ENCODE assay signal across 11 cellular contexts in genomic region chr11:47189100-47189834, GRCh38. TPM values are rescaled to one million over a fixed set of nuclear protein-coding genes. Genes with fewer than 3 reads are reported as not detected.
A peak's percentile ranks its signal among the peaks of the same experiment; 100 is the strongest.
DNase-seq lines count a peak whose midpoint lies in the region; ATAC-seq and TF ChIP-seq lines count a peak whose summit lies in the region.
"Had no signal": no experiment of that assay in that cellular context is flagged by ENCODE, and none has a peak within 500 bp of the region (broad histone marks: within the 10 kb centered on the region; RNA-seq: fewer than 3 reads in every experiment).

No MANE protein-coding gene starts in this region.

- peak overlapping the region; percentile 4; the same call in 1 of the 2 replicates for H3K4ac ChIP-seq in IMR-90 (ENCODE audit: low read depth, low read length)
- peak overlapping the region in 1 of 2 experiments; percentile 28 for H3K4ac ChIP-seq in mesenchymal stem cell (ENCODE audit: low read depth in 1 of 2, low read length in 2 of 2)

- CTCF ChIA-PET in IMR-90 (lab: Yijun Ruan, JAX) = interaction anchor here (0.6 kb wide), 2 partner anchors 26 to 497 kb away, joined by 4 to 6 read pairs; partner anchors contain the start of gene DDB2

- H2BK12ac ChIP-seq in mesenchymal stem cell (ENCODE audit: low read length in 2 of 2) = no peak overlapping the region

- no peak overlapping the region; the same call in 1 of the 2 replicates for H2BK20ac ChIP-seq in IMR-90 (ENCODE audit: low read depth, low read length)

- H3K9me3 ChIP-seq in IMR-90 (ENCODE audit: control insufficient read depth, insufficient read depth, low read length) (no peaks in the 10 kb centered on the region), mesenchymal stem cell (ENCODE audit: control insufficient read depth, low read length) (no peaks in the 10 kb centered on the region)

- no peak overlapping the region for H3K27ac Mint-ChIP-seq in activated T-cell treated with anti-CD3 and anti-CD28 coated beads, Interleukin-2, amount 50 U/mL, for 24 hours
- H3K27ac Mint-ChIP-seq: activated naive CD8-positive, alpha-beta T cell treated with anti-CD3 and anti-CD28 coated beads for 36 hours had no signal

- H3K9me1 ChIP-seq in IMR-90 (ENCODE audit: insufficient read depth, low read length) = no peaks in the 10 kb centered on the region

- H3K36me3 ChIP-seq in ACC112 (ENCODE audit: insufficient read depth, low read length) (no peaks in the 10 kb centered on the region), IMR-90 (ENCODE audit: control insufficient read depth, insufficient read depth, low read length) (no peaks in the 10 kb centered on the region), mesenchymal stem cell (ENCODE audit: control insufficient read depth in 1 of 2, insufficient read depth in 2 of 2, low read depth in 1 of 2, low read length in 2 of 2) (peaks cover 0 to 1% of the 10 kb centered on the region in 2 experiments)

- TF ChIP-seq RAD21 in IMR-90 (IDR thresholded peaks at IDR 0.05; ENCODE audit: low read length) = no peak

- H4K91ac ChIP-seq in IMR-90 (ENCODE audit: insufficient read depth, low read depth, low read length) (no peak overlapping the region), mesenchymal stem cell (ENCODE audit: low read length) (no peak overlapping the region)

- peaks cover 34% of the 10 kb centered on the region for H3K27me3 Mint-ChIP-seq in activated T-cell treated with anti-CD3 and anti-CD28 coated beads, Interleukin-2, amount 50 U/mL, for 24 hours

- H2AK5ac ChIP-seq in IMR-90 (ENCODE audit: low read depth, low read length) (peak overlapping the region; percentile 23; the same call in 1 of the 2 replicates), mesenchymal stem cell (ENCODE audit: low read length, severe bottlenecking) (no peak overlapping the region)

- H3K4me3 ChIP-seq in ACC112 (ENCODE audit: low read depth, low read length) (peak overlapping the region; percentile 43; the same call in 1 of the 2 replicates), IMR-90 (ENCODE audit: insufficient read depth, low read depth, low read length) (no peak overlapping the region), mesenchymal stem cell (ENCODE audit: insufficient read depth in 1 of 2, low read depth in 1 of 2, low read length in 2 of 2) (no peak overlapping the region)

- no TSS peak for BruUV-seq in IMR-90 (replicated peaks; lab: Mats Ljungman, UMichigan)

- H3K27me3 ChIP-seq in ACC112 (ENCODE audit: insufficient read depth, low read length) (no peaks in the 10 kb centered on the region), IMR-90 (ENCODE audit: control insufficient read depth, insufficient read depth, low read length) (no peaks in the 10 kb centered on the region), mesenchymal stem cell (ENCODE audit: control insufficient read depth in 1 of 2, insufficient read depth in 1 of 2, low read length in 2 of 2) (no peaks in the 10 kb centered on the region)

- TF ChIP-seq POLR2A in IMR-90 (IDR thresholded peaks at IDR 0.05; ENCODE audit: low read depth, low read length) = no peak

- POLR2A ChIA-PET in IMR-90 (lab: Charles Lee; ENCODE audit: unreplicated experiment) = no interaction called here

- H3K56ac ChIP-seq in IMR-90 (ENCODE audit: extremely low read depth, insufficient read depth, low read length) = no peak overlapping the region

- H3K4me2 ChIP-seq in IMR-90 (ENCODE audit: low read depth, low read length) (peak overlapping the region; percentile 16; the same call in 1 of the 2 replicates), mesenchymal stem cell (ENCODE audit: low read length, poor library complexity, severe bottlenecking) (no peak overlapping the region)

- in situ Hi-C loops in IMR-90 (cut with MboI; ENCODE audit: low sequenced_read_pairs) = no loop called here

- no peak for TF ChIP-seq CTCF in IMR-90 (conservative IDR thresholded peaks at IDR 0.05; ENCODE audit: low read depth, low read length)

- H2AFZ ChIP-seq in ACC112 (ENCODE audit: low read length, unreplicated experiment) (no peak overlapping the region), IMR-90 (replicated peaks; ENCODE audit: low read length, poor library complexity) (peak overlapping the region; percentile 50), mesenchymal stem cell (ENCODE audit: low read depth, low read length) (no peak overlapping the region)

- H3K14ac ChIP-seq in IMR-90 (replicated peaks; ENCODE audit: low read depth, low read length) (no peak overlapping the region), mesenchymal stem cell (ENCODE audit: low read length in 2 of 2) (no peak overlapping the region)

- H2BK5ac ChIP-seq in IMR-90 (ENCODE audit: low read depth, low read length, poor library complexity, severe bottlenecking) (no peak overlapping the region), mesenchymal stem cell (ENCODE audit: low read depth, low read length, poor library complexity, severe bottlenecking) (no peak overlapping the region)

- H3K9ac ChIP-seq in IMR-90 (ENCODE audit: low read depth, low read length) = no peak overlapping the region
- no peak overlapping the region for H3K9ac ChIP-seq in mesenchymal stem cell (ENCODE audit: low read length)

- H2BK15ac ChIP-seq in IMR-90 (ENCODE audit: low read depth, low read length) (no peak overlapping the region), mesenchymal stem cell (ENCODE audit: low read depth, poor library complexity, severe bottlenecking) (no peak overlapping the region)

- H3K4me3 Mint-ChIP-seq in activated T-cell treated with anti-CD3 and anti-CD28 coated beads, Interleukin-2, amount 50 U/mL, for 24 hours = no peak overlapping the region
- H3K4me3 Mint-ChIP-seq: activated naive CD8-positive, alpha-beta T cell treated with anti-CD3 and anti-CD28 coated beads for 36 hours had no signal

- no peak overlapping the region for H2AK9ac ChIP-seq in IMR-90 (replicated peaks; ENCODE audit: low read depth, low read length, poor library complexity)

- ATAC-seq in IMR-90 (ENCODE audit: low read depth) = peak; percentile 10
- ATAC-seq in GM21447 (IDR thresholded peaks at IDR 0.05; ENCODE audit: unreplicated experiment) = no peak
- no peak for ATAC-seq in HG03432 (IDR thresholded peaks at IDR 0.05; ENCODE audit: unreplicated experiment)

- no peaks in the 10 kb centered on the region for H3K9me3 Mint-ChIP-seq in activated T-cell treated with anti-CD3 and anti-CD28 coated beads, Interleukin-2, amount 50 U/mL, for 24 hours
- H3K9me3 Mint-ChIP-seq: activated naive CD8-positive, alpha-beta T cell treated with anti-CD3 and anti-CD28 coated beads for 36 hours had no signal

- peak overlapping the region in 1 of 2 experiments; percentile 37; a peak in 1 of 4 replicates for H4K8ac ChIP-seq in IMR-90 (ENCODE audit: low read depth in 2 of 2, low read length in 2 of 2)
- H4K8ac ChIP-seq in mesenchymal stem cell (ENCODE audit: low read length) = no peak overlapping the region

- H3K79me1 ChIP-seq in IMR-90 (ENCODE audit: low read depth in 1 of 2, low read length in 2 of 2) (peaks cover 4 to 15% of the 10 kb centered on the region in 2 experiments; a peak in 1 of 4 replicates), mesenchymal stem cell (replicated peaks; ENCODE audit: low read length, poor library complexity, severe bottlenecking) (no peaks in the 10 kb centered on the region)

- peak; percentile 86 for DNase-seq in IMR-90
- peak; percentile 44 for DNase-seq in cerebellum (ENCODE audit: low spot score)
- peak; percentile 89 for DNase-seq in mesenchymal stem cell
- DNase-seq in activated T-cell treated with anti-CD3 and anti-CD28 coated beads, Interleukin-2, amount 50 U/mL, for 24 hours = no peak
- no peak for DNase-seq in SHP77 (lab: John Stamatoyannopoulos, UW)
- DNase-seq: activated naive CD8-positive, alpha-beta T cell treated with anti-CD3 and anti-CD28 coated beads for 36 hours; NCI-H2029; stimulated activated CD4-positive, alpha-beta T cell treated with anti-CD3 and anti-CD28 coated beads, Interleukin-2, amount 100 ng/mL, for 48 hours had no signal

- H2BK120ac ChIP-seq in IMR-90 (ENCODE audit: low read depth, low read length) (no peak overlapping the region), mesenchymal stem cell (ENCODE audit: low read depth, low read length) (no peak overlapping the region)

- H3K23ac ChIP-seq in IMR-90 (ENCODE audit: low read depth, low read length) = no peak overlapping the region
- no peak overlapping the region for H3K23ac ChIP-seq in mesenchymal stem cell (ENCODE audit: low read length in 2 of 2)

- H4K20me1 ChIP-seq in IMR-90 (ENCODE audit: insufficient read depth, low read length) = no peaks in the 10 kb centered on the region; the same call in 1 of the 2 replicates

- H3K79me2 ChIP-seq in ACC112 (ENCODE audit: control insufficient read depth, insufficient read depth, low read length, unreplicated experiment) = no peaks in the 10 kb centered on the region

- H3K4me1 ChIP-seq in ACC112 (ENCODE audit: control insufficient read depth, insufficient read depth, low read length, unreplicated experiment) (peaks cover 15% of the 10 kb centered on the region), IMR-90 (ENCODE audit: control insufficient read depth, insufficient read depth, low read length) (peaks cover 18% of the 10 kb centered on the region), mesenchymal stem cell (ENCODE audit: control insufficient read depth, insufficient read depth, low read depth, low read length) (peaks cover 28% of the 10 kb centered on the region)

- peak overlapping the region; percentile 17; the same call in 1 of the 2 replicates for H3K27ac ChIP-seq in ACC112 (ENCODE audit: low read depth, low read length)
- no peak overlapping the region for H3K27ac ChIP-seq in IMR-90 (ENCODE audit: insufficient read depth, low read length)
- peak overlapping the region; percentile 13 for H3K27ac ChIP-seq in mesenchymal stem cell (ENCODE audit: low read length, poor library complexity, severe bottlenecking)

- intact Hi-C loops in IMR-90 (cut with micrococcal nuclease) = no loop called here

- peaks cover 15% of the 10 kb centered on the region for H3K4me1 Mint-ChIP-seq in activated T-cell treated with anti-CD3 and anti-CD28 coated beads, Interleukin-2, amount 50 U/mL, for 24 hours (ENCODE audit: low read depth)

- H3K18ac ChIP-seq in IMR-90 (ENCODE audit: low read depth, low read length) = no peak overlapping the region
- no peak overlapping the region for H3K18ac ChIP-seq in mesenchymal stem cell (ENCODE audit: low read depth in 1 of 2, low read length in 2 of 2)

- dilution Hi-C loops in IMR-90 (cut with HindIII; ENCODE audit: low sequenced_read_pairs, unreplicated experiment) = no loop called here

- WGBS in IMR-90 (ENCODE audit: extremely low coverage in 2 of 2, insufficient read length in 1 of 2), 2 experiments = 56% methylated on average over 7 of the region's 11 CpGs; no CpG with 5 or more reads in 1 of the 2 experiments
- 61% methylated on average over 11 of the region's 11 CpGs for WGBS in mesenchymal stem cell

- H4K5ac ChIP-seq in IMR-90 (ENCODE audit: low read depth, low read length) = no peak overlapping the region

- H3K36me3 Mint-ChIP-seq in activated T-cell treated with anti-CD3 and anti-CD28 coated beads, Interleukin-2, amount 50 U/mL, for 24 hours (ENCODE audit: low read depth) = no peaks in the 10 kb centered on the region
- H3K36me3 Mint-ChIP-seq: activated naive CD8-positive, alpha-beta T cell treated with anti-CD3 and anti-CD28 coated beads for 36 hours had no signal

RNA-seq across cellular contexts. Expression of gene PACSIN3, which starts 3.0 kb away (rescaled TPM):
- total RNA-seq in IMR-90 (2012; rRNA removed) (18.9 and 19.2 TPM in 2 replicates), cerebellum (2.5 TPM)
- polyA plus RNA-seq in IMR-90 (2012; rRNA removed) = 21.1 and 24.5 TPM in 2 replicates
- 30.8 and 31.9 TPM in 2 replicates for polyA plus RNA-seq in IMR-90 (2012; cell fraction: cytosol; rRNA removed)
- 22.7 and 43.7 TPM in 2 replicates for polyA plus RNA-seq in IMR-90 (2012; cell fraction: nucleus; rRNA removed; ENCODE audit: low replicate concordance)
- polyA plus RNA-seq in mesenchymal stem cell (2013, experiment 1 of 2) = 13.3 TPM
- polyA plus RNA-seq in mesenchymal stem cell (2013, experiment 2 of 2) = 13.7 TPM

RNA-seq across cellular contexts. Expression of gene ARFGAP2, which starts 12.6 kb away (rescaled TPM):
- total RNA-seq in IMR-90 (2012; rRNA removed) (87.8 and 114 TPM in 2 replicates), cerebellum (93.0 TPM)
- 35.1 and 54.7 TPM in 2 replicates for polyA plus RNA-seq in IMR-90 (2012; rRNA removed)
- 39.1 and 42.9 TPM in 2 replicates for polyA plus RNA-seq in IMR-90 (2012; cell fraction: cytosol; rRNA removed)
- 145 and 146 TPM in 2 replicates for polyA plus RNA-seq in IMR-90 (2012; cell fraction: nucleus; rRNA removed; ENCODE audit: low replicate concordance)
- polyA plus RNA-seq in mesenchymal stem cell (2013, experiment 1 of 2) = 41.6 TPM
- 39.9 TPM for polyA plus RNA-seq in mesenchymal stem cell (2013, experiment 2 of 2)

RNA-seq across cellular contexts. Expression of gene DDB2, which starts 25.5 kb away (rescaled TPM):
- 25.6 and 27.8 TPM in 2 replicates for total RNA-seq in IMR-90 (2012; rRNA removed)
- 33.5 and 33.6 TPM in 2 replicates for polyA plus RNA-seq in IMR-90 (2012; rRNA removed)
- 24.1 and 24.5 TPM in 2 replicates for polyA plus RNA-seq in IMR-90 (2012; cell fraction: cytosol; rRNA removed)
- polyA plus RNA-seq in IMR-90 (2012; cell fraction: nucleus; rRNA removed; ENCODE audit: low replicate concordance) = 77.2 and 160 TPM in 2 replicates
- total RNA-seq in cerebellum = 8.2 TPM
- polyA plus RNA-seq in mesenchymal stem cell (2013, experiment 1 of 2) = 32.7 TPM
- polyA plus RNA-seq in mesenchymal stem cell (2013, experiment 2 of 2) = 30.8 TPM

RNA-seq across cellular contexts. Expression of gene ACP2, which starts 59.3 kb away (rescaled TPM):
- total RNA-seq in IMR-90 (2012; rRNA removed) (10.3 and 17.7 TPM in 2 replicates), cerebellum (30.4 TPM)
- 23.6 and 24.8 TPM in 2 replicates for polyA plus RNA-seq in IMR-90 (2012; rRNA removed)
- polyA plus RNA-seq in IMR-90 (2012; cell fraction: cytosol; rRNA removed) = 17.6 and 27.9 TPM in 2 replicates
- 44.8 and 66.4 TPM in 2 replicates for polyA plus RNA-seq in IMR-90 (2012; cell fraction: nucleus; rRNA removed; ENCODE audit: low replicate concordance)
- 33.5 TPM for polyA plus RNA-seq in mesenchymal stem cell (2013, experiment 1 of 2)
- 31.7 TPM for polyA plus RNA-seq in mesenchymal stem cell (2013, experiment 2 of 2)

Comparison
In these comparisons a context has a peak if more than half of its experiments do, and no peak if none do; other contexts are left out.
1. DNase-seq: peak in IMR-90 (single experiment), cerebellum (single experiment) and mesenchymal stem cell (single experiment); none in activated T-cell treated with anti-CD3 and anti-CD28 coated beads, Interleukin-2, amount 50 U/mL, for 24 hours (single experiment) and SHP77 (0 of 2).